In genomic region chr1:71046891-71047634, GRCh38 we compare ENCODE assay signal across 8 cellular contexts. TPM values are rescaled to one million over a fixed set of nuclear protein-coding genes. Genes with fewer than 3 reads are reported as not detected.
DNase-seq lines count a peak whose midpoint lies in the region; ATAC-seq, FAIRE-seq and TF ChIP-seq lines count a peak whose summit lies in the region.

No MANE protein-coding gene starts in this region.

- H3K36me3 ChIP-seq in pancreas, result no peaks in the 10 kb centered on the region

- H3K27ac ChIP-seq in pancreas, result peak overlapping the region in 3 of 4 donors; percentile 13 to 21 (median 20)

- H3K4me3 Mint-ChIP-seq in activated T-cell treated with anti-CD3 and anti-CD28 coated beads, Interleukin-2, amount 50 U/mL, for 4 hours, result peak overlapping the region; percentile 78
- H3K4me3 Mint-ChIP-seq in glutamatergic neuron (ENCODE audit: unreplicated experiment), result peak overlapping the region; percentile 87

- no peaks in the 10 kb centered on the region for H3K9me3 ChIP-seq in pancreas

- peaks cover 0 to 7% (median 0%) of the 10 kb centered on the region in 3 donors for H3K4me1 ChIP-seq in pancreas

- FAIRE-seq in pancreas (lab: Jason Lieb, UNC), result no peak

- DNase-seq in DMS53 treated with DMSO at 0.1 percent for 48 hours (lab: John Stamatoyannopoulos, UW; ENCODE audit: unreplicated experiment), result peak; percentile 83
- DNase-seq in activated T-cell treated with anti-CD3 and anti-CD28 coated beads, Interleukin-2, amount 50 U/mL, for 4 hours, result no peak
- DNase-seq in glutamatergic neuron, result peak; percentile 41
- peak in 5 of 6 donors; percentile 19 to 80 (median 58) for DNase-seq in pancreas
- no peak for DNase-seq in DMS114 treated with DMSO at 0.1 percent for 48 hours (lab: John Stamatoyannopoulos, UW; ENCODE audit: unreplicated experiment)
- DNase-seq in GM13977 (ENCODE audit: low spot score), result no peak

- in situ Hi-C loops in GM13977 (cut with MboI; ENCODE audit: low pct_unique_long_range_greater_than_20kb, low sequenced_read_pairs, unreplicated experiment), result no loop called here

- H3K9me3 Mint-ChIP-seq in activated T-cell treated with anti-CD3 and anti-CD28 coated beads, Interleukin-2, amount 50 U/mL, for 4 hours, result no peaks in the 10 kb centered on the region
- H3K9me3 Mint-ChIP-seq in glutamatergic neuron (ENCODE audit: unreplicated experiment), result no peaks in the 10 kb centered on the region

- no peak overlapping the region for H3K27ac Mint-ChIP-seq in glutamatergic neuron (ENCODE audit: unreplicated experiment)

- H3K4me1 Mint-ChIP-seq in activated T-cell treated with anti-CD3 and anti-CD28 coated beads, Interleukin-2, amount 50 U/mL, for 4 hours (ENCODE audit: low read depth), result peaks cover 18% of the 10 kb centered on the region
- H3K4me1 Mint-ChIP-seq in glutamatergic neuron (ENCODE audit: low read depth, unreplicated experiment), result no peaks in the 10 kb centered on the region

- H3K27me3 Mint-ChIP-seq in activated T-cell treated with anti-CD3 and anti-CD28 coated beads, Interleukin-2, amount 50 U/mL, for 4 hours (ENCODE audit: low read depth), result peaks cover 44% of the 10 kb centered on the region
- H3K27me3 Mint-ChIP-seq in glutamatergic neuron (ENCODE audit: unreplicated experiment), result peaks cover 12% of the 10 kb centered on the region

- no peak for TF ChIP-seq CTCF in glutamatergic neuron (IDR thresholded peaks at IDR 0.05; ENCODE audit: partially characterized antibody, unreplicated experiment)
- TF ChIP-seq CTCF in pancreas (IDR thresholded peaks at IDR 0.05), result no peak
- TF ChIP-seq CTCF in GM13977 (IDR thresholded peaks at IDR 0.05; ENCODE audit: extremely low read depth, insufficient read depth, missing control alignments), result no peak

- intact Hi-C loops in pancreas (cut with DNase I), result loop anchor here in 1 of 3 donors (10.0 kb wide), 1 partner anchor 512 kb away; no protein-coding TSS in a partner anchor

- ATAC-seq in HG02610 (IDR thresholded peaks at IDR 0.05; ENCODE audit: unreplicated experiment) (peak; percentile 36), pancreas (peak; percentile 46 to 63 (median 54)), GM21825 (IDR thresholded peaks at IDR 0.05; ENCODE audit: unreplicated experiment) (no peak)
- peak; percentile 61 to 63 for ATAC-seq in activated T-cell treated with anti-CD3 and anti-CD28 coated beads, Interleukin-2, amount 50 U/mL, for 4 hours

- 2 to 4% methylated on average over 72 to 73 of the region's 73 CpGs for WGBS in pancreas, 2 donors

- H3K4me3 ChIP-seq in pancreas, result peak overlapping the region; percentile 41 to 71 (median 51)

- no peaks in the 10 kb centered on the region for H3K36me3 Mint-ChIP-seq in activated T-cell treated with anti-CD3 and anti-CD28 coated beads, Interleukin-2, amount 50 U/mL, for 4 hours (ENCODE audit: insufficient read depth)
- H3K36me3 Mint-ChIP-seq in glutamatergic neuron (ENCODE audit: unreplicated experiment), result no peaks in the 10 kb centered on the region

- H3K27me3 ChIP-seq in pancreas, result no peaks in the 10 kb centered on the region

RNA-seq across cellular contexts. Expression of gene PTGER3, which starts 0.6 kb away (rescaled TPM):
- total RNA-seq in activated T-cell treated with anti-CD3 and anti-CD28 coated beads, Interleukin-2, amount 50 U/mL, for 4 hours, result under 1 TPM; 0.10 to 0.14 (median 0.11) TPM
- total RNA-seq in glutamatergic neuron (ENCODE audit: unreplicated experiment) (0.29 TPM), pancreas (1 to 10 TPM; 4.1 to 7.7 (median 6.2) TPM)
- polyA plus RNA-seq in pancreas, result 1 to 10 TPM; 3.2 to 4.4 TPM

RNA-seq across cellular contexts. Expression of gene ZRANB2, which starts 33.8 kb away (rescaled TPM):
- total RNA-seq in activated T-cell treated with anti-CD3 and anti-CD28 coated beads, Interleukin-2, amount 50 U/mL, for 4 hours, result 100 to 1,000 TPM in 1 of 3 donors, 10 to 100 TPM in 2; 95.0 to 106 (median 98.8) TPM
- total RNA-seq in glutamatergic neuron (ENCODE audit: unreplicated experiment), result 81.0 TPM
- 10 to 100 TPM; 22.0 to 45.0 (median 31.5) TPM for total RNA-seq in pancreas
- polyA plus RNA-seq in pancreas, result 10 to 100 TPM; 31.2 to 62.9 TPM

Comparison
In these comparisons a context has a peak if more than half of its experiments do, and no peak if none do; other contexts are left out.
1. DNase-seq: peak in DMS53 treated with DMSO at 0.1 percent for 48 hours (single experiment), glutamatergic neuron (single experiment) and pancreas (5 of 6); none in activated T-cell treated with anti-CD3 and anti-CD28 coated beads, Interleukin-2, amount 50 U/mL, for 4 hours (single experiment), DMS114 treated with DMSO at 0.1 percent for 48 hours (single experiment) and GM13977 (single experiment).